ENCODE assay signal across 19 cellular contexts in genomic region chr5:62568800-62569432, GRCh38. TPM values are rescaled to one million over a fixed set of nuclear protein-coding genes. Genes with fewer than 3 reads are reported as not detected.
"Had no signal": no experiment of that assay in that cellular context is flagged by ENCODE, and none has a peak within 500 bp of the region (broad histone marks: within the 10 kb centered on the region; RNA-seq: fewer than 3 reads in every experiment).

No MANE protein-coding gene starts in this region.

- H3K4me1 Mint-ChIP-seq: activated naive CD4-positive, alpha-beta T cell treated with anti-CD3 and anti-CD28 coated beads, Interleukin-2, amount 10 ng/mL, durations not matched to agents 7 days and 5 days had no signal

- H3K4me3 ChIP-seq: gastroesophageal sphincter, left lung, ovary, thoracic aorta had no signal

- H3K27me3 ChIP-seq: brain microvascular endothelial cell, gastroesophageal sphincter, left lung, ovary had no signal

- H3K27ac Mint-ChIP-seq: activated naive CD4-positive, alpha-beta T cell treated with anti-CD3 and anti-CD28 coated beads, Interleukin-2, amount 10 ng/mL, durations not matched to agents 7 days and 5 days; activated T-helper 1 cell treated with anti-CD3 and anti-CD28 coated beads, Interleukin-12 subunit alpha, Interleukin-12 subunit beta, Interleukin-2, Interleukin-4 antibody, amounts not matched to agents 30 ng/mL and 10 ng/mL and 1 ng/mL, durations not matched to agents 14 hours and 24 hours and 36 hours; dendritic cell treated with granulocyte-macrophage colony-stimulating factor and Interleukin-4, amounts not matched to agents 40 ng/mL and 50 ng/mL, for 4 days; effector memory CD8-positive, alpha-beta T cell had no signal

- H3K9me3 ChIP-seq: SK-N-SH had no signal

- ATAC-seq: effector memory CD8-positive, alpha-beta T cell; gastroesophageal sphincter; left lung had no signal

- H3K36me3 ChIP-seq: ovary had no signal

- DNase-seq: activated CD4-positive, alpha-beta T cell treated with anti-CD3 and anti-CD28 coated beads, Interleukin-2, amount 50 U/mL, for 1 hour; activated CD4-positive, CD25-positive, alpha-beta regulatory T cell; activated naive CD4-positive, alpha-beta T cell treated with anti-CD3 and anti-CD28 coated beads, Interleukin-2, amount 10 ng/mL, durations not matched to agents 7 days and 5 days; amniotic stem cell; brain microvascular endothelial cell; cerebellar nuclear complex; effector memory CD8-positive, alpha-beta T cell; left lung; ovary; SK-N-SH; stimulated activated CD4-positive, alpha-beta T cell treated with anti-CD3 and anti-CD28 coated beads, Interleukin-2, amount 100 ng/mL, for 48 hours; stimulated activated naive CD8-positive, alpha-beta T cell treated with anti-CD3 and anti-CD28 coated beads, Interleukin-15, Interleukin-2, amounts not matched to agents 100 U/mL and 50 U/mL, for 24 hours had no signal

- H3K27me3 Mint-ChIP-seq: activated naive CD4-positive, alpha-beta T cell treated with anti-CD3 and anti-CD28 coated beads, Interleukin-2, amount 10 ng/mL, durations not matched to agents 7 days and 5 days; dendritic cell treated with granulocyte-macrophage colony-stimulating factor and Interleukin-4, amounts not matched to agents 40 ng/mL and 50 ng/mL, for 4 days; effector memory CD8-positive, alpha-beta T cell had no signal

- FAIRE-seq: TTC549, urothelium cell line had no signal

- H3K4me1 ChIP-seq: gastroesophageal sphincter, left lung had no signal

- H3K4me2 ChIP-seq: SK-N-SH had no signal

- H3K9ac ChIP-seq: SK-N-SH had no signal

- H3K27ac ChIP-seq: brain microvascular endothelial cell, gastroesophageal sphincter, left lung, ovary, thoracic aorta had no signal

- H3K4me3 Mint-ChIP-seq: activated naive CD4-positive, alpha-beta T cell treated with anti-CD3 and anti-CD28 coated beads, Interleukin-2, amount 10 ng/mL, durations not matched to agents 7 days and 5 days; activated T-helper 1 cell treated with anti-CD3 and anti-CD28 coated beads, Interleukin-12 subunit alpha, Interleukin-12 subunit beta, Interleukin-2, Interleukin-4 antibody, amounts not matched to agents 30 ng/mL and 10 ng/mL and 1 ng/mL, durations not matched to agents 14 hours and 24 hours and 36 hours; dendritic cell treated with granulocyte-macrophage colony-stimulating factor and Interleukin-4, amounts not matched to agents 40 ng/mL and 50 ng/mL, for 4 days; effector memory CD8-positive, alpha-beta T cell had no signal

RNA-seq across cellular contexts. Expression of gene LRRC70, which starts 9.7 kb away (rescaled TPM):
- total RNA-seq: epithelial cell of proximal tubule had no signal
